In genomic region chr6:16239090-16239797, GRCh38 we compare ENCODE assay signal across 8 cellular contexts. TPM values are rescaled to one million over a fixed set of nuclear protein-coding genes. Genes with fewer than 3 reads are reported as not detected.
DNase-seq lines count a peak whose midpoint lies in the region; ATAC-seq, FAIRE-seq and TF ChIP-seq lines count a peak whose summit lies in the region.

No MANE protein-coding gene starts in this region.

- RAD21 ChIA-PET in GM12878 (lab: Charles Lee; ENCODE audit: unreplicated experiment): no interaction called here

- no peaks in the 10 kb centered on the region for H3K36me3 Mint-ChIP-seq in progenitor cell of endocrine pancreas (ENCODE audit: insufficient read depth)

- peak; percentile 71 for ATAC-seq in GM12878
- ATAC-seq in HG02763 (IDR thresholded peaks at IDR 0.05; ENCODE audit: unreplicated experiment): no peak

- H4K20me1 ChIP-seq in GM12878 (ENCODE audit: control insufficient read depth, insufficient read depth) (no peaks in the 10 kb centered on the region; the same call in 1 of the 2 replicates), hepatocyte (ENCODE audit: insufficient read depth, poor library complexity, severe bottlenecking) (no peaks in the 10 kb centered on the region)

- H3K36me3 ChIP-seq in GM12878 (ENCODE audit: control insufficient read depth in 2 of 2, insufficient read depth in 2 of 2, low read length in 1 of 2): no peaks in the 10 kb centered on the region
- H3K36me3 ChIP-seq in hepatocyte (replicated peaks; ENCODE audit: insufficient read depth, low read depth): no peaks in the 10 kb centered on the region

- WGBS in GM12878 (ENCODE audit: insufficient coverage, insufficient replicate concordance, low lambda C conversion rate, missing lambda C conversion rate): 8% methylated on average over 27 of the region's 27 CpGs
- 20% methylated on average over 27 of the region's 27 CpGs for WGBS in hepatocyte (ENCODE audit: low lambda C conversion rate, missing lambda C conversion rate)

- BruUV-seq in GM12878 (replicated peaks; lab: Mats Ljungman, UMichigan): no TSS peak

- H3K9me3 Mint-ChIP-seq in progenitor cell of endocrine pancreas (ENCODE audit: low read depth): no peaks in the 10 kb centered on the region

- H3K4me2 ChIP-seq in GM12878 (ENCODE audit: control insufficient read depth, insufficient read depth): peak overlapping the region; percentile 92
- peak overlapping the region; percentile 99 for H3K4me2 ChIP-seq in hepatocyte

- H3K27ac Mint-ChIP-seq in progenitor cell of endocrine pancreas: no peak overlapping the region

- intact Hi-C loops in GM12878 (cut with micrococcal nuclease; ENCODE audit: unreplicated experiment): no loop called here

- no peaks in the 10 kb centered on the region; the same call in 2 of the 3 replicates for H3K9me3 ChIP-seq in GM12878 (replicated peaks; ENCODE audit: control insufficient read depth, insufficient read depth, low read length)
- no peaks in the 10 kb centered on the region for H3K9me3 ChIP-seq in hepatocyte (ENCODE audit: low read depth)

- H3K9me2 ChIP-seq in hepatocyte (replicated peaks; ENCODE audit: insufficient read depth): no peaks in the 10 kb centered on the region

- POLR2A ChIA-PET in GM12878 (lab: Charles Lee): no interaction called here

- H3K4me3 Mint-ChIP-seq in progenitor cell of endocrine pancreas (ENCODE audit: low read depth): peak overlapping the region; percentile 76

- H3K79me2 ChIP-seq in GM12878 (ENCODE audit: control insufficient read depth, insufficient read depth, low read length): no peaks in the 10 kb centered on the region
- H3K79me2 ChIP-seq in hepatocyte: no peaks in the 10 kb centered on the region

- H2AFZ ChIP-seq in GM12878 (ENCODE audit: control insufficient read depth, low read depth, low read length): peak overlapping the region; percentile 54
- peak overlapping the region; percentile 84 for H2AFZ ChIP-seq in hepatocyte

- peak overlapping the region; percentile 71 for H3K4me3 ChIP-seq in GM12878
- H3K4me3 ChIP-seq in hepatocyte: peak overlapping the region; percentile 68

- in situ Hi-C loops in GM12878 (cut with MboI): no loop called here

- TF ChIP-seq POLR2A in GM12878 (IDR thresholded peaks at IDR 0.05; ENCODE audit: low read depth, low read length): no peak

- H3K4me1 Mint-ChIP-seq in progenitor cell of endocrine pancreas (ENCODE audit: low read depth): peaks cover 8% of the 10 kb centered on the region

- FAIRE-seq in GM19239 (lab: Jason Lieb, UNC) (peak; percentile 91), GM12878 (lab: Jason Lieb, UNC) (no peak)

- peaks cover 1 to 5% of the 10 kb centered on the region in 2 experiments; a peak in 3 of 4 replicates for H3K27me3 ChIP-seq in GM12878 (replicated peaks in 1 of 2; ENCODE audit: control insufficient read depth in 2 of 2, insufficient read depth in 2 of 2, low read length in 1 of 2)
- H3K27me3 ChIP-seq in hepatocyte: no peaks in the 10 kb centered on the region

- SMC1A ChIA-PET in GM12878 (lab: Charles Lee; ENCODE audit: uncharacterized antibody, unreplicated experiment): interaction anchor here (0.7 to 1.1 kb wide), 4 partner anchors 19 to 331 kb away, joined by 3 to 5 read pairs (median 4); no protein-coding TSS in a partner anchor

- CTCF ChIA-PET in GM12878 (lab: Yijun Ruan, JAX): interaction anchor here (0.9 to 1.6 kb wide), 7 partner anchors 9 to 847 kb away, joined by 3 to 5 read pairs (median 3); no protein-coding TSS in a partner anchor

- DNase-seq in AG08396 (ENCODE audit: low spot score) (peak; percentile 55), GM19239 (ENCODE audit: insufficient read length, low spot score) (no peak), NCI-H82 (lab: John Stamatoyannopoulos, UW) (peak; percentile 71), GM12878 (ENCODE audit: low read depth, low spot score) (no peak), hepatocyte (ENCODE audit: low spot score) (peak; percentile 47), progenitor cell of endocrine pancreas (ENCODE audit: low spot score, unreplicated experiment) (no peak), NCI-H2081 treated with DMSO at 0.1 percent for 48 hours (lab: John Stamatoyannopoulos, UW) (no peak)

- TF ChIP-seq CTCF in GM12878 (IDR thresholded peaks at IDR 0.05 in 2 of 3, conservative IDR thresholded peaks at IDR 0.05 in 1 of 3; ENCODE audit: control insufficient read depth in 2 of 3, extremely low read depth in 1 of 3, insufficient read depth in 1 of 3, low read depth in 3 of 3, low read length in 3 of 3) (peak in 2 of 3 experiments; percentile 33 to 39; a peak in 2 of 6 replicates), hepatocyte (IDR thresholded peaks at IDR 0.05; ENCODE audit: poor library complexity) (peak; percentile 13), progenitor cell of endocrine pancreas (IDR thresholded peaks at IDR 0.05; ENCODE audit: unreplicated experiment) (peak; percentile 36)

- H3K4me1 ChIP-seq in GM12878 (ENCODE audit: control insufficient read depth, insufficient read depth, low read length): peaks cover 24% of the 10 kb centered on the region
- peaks cover 13% of the 10 kb centered on the region for H3K4me1 ChIP-seq in hepatocyte (ENCODE audit: insufficient read depth)

- TF ChIP-seq RAD21 in GM12878 (IDR thresholded peaks at IDR 0.05; ENCODE audit: insufficient read depth, low read depth, low read length): no peak

- peaks cover 52% of the 10 kb centered on the region for H3K27me3 Mint-ChIP-seq in progenitor cell of endocrine pancreas

- peak overlapping the region; percentile 40; the same call in 1 of the 2 replicates for H3K9ac ChIP-seq in GM12878 (ENCODE audit: control insufficient read depth, insufficient read depth, low read length)

- TF ChIP-seq EP300 in GM12878 (IDR thresholded peaks at IDR 0.05; ENCODE audit: borderline replicate concordance in 1 of 2, control insufficient read depth in 1 of 2, low read depth in 2 of 2, low read length in 2 of 2): no peak

- H3K27ac ChIP-seq in GM12878 (ENCODE audit: control insufficient read depth, insufficient read depth) (no peak overlapping the region), hepatocyte (no peak overlapping the region)

TF ChIP-seq in GM12878, 131 proteins besides CTCF, POLR2A, EP300 and RAD21 (continues in another document):
- TF ChIP-seq HCFC1 (IDR thresholded peaks at IDR 0.05; ENCODE audit: low read length) (no peak), IRF5 (IDR thresholded peaks at IDR 0.05; ENCODE audit: borderline replicate concordance) (no peak), CBFB (IDR thresholded peaks at IDR 0.05; ENCODE audit: low read depth) (no peak), CHD2 (IDR thresholded peaks at IDR 0.05; ENCODE audit: borderline replicate concordance, low read depth, low read length) (no peak), PRDM15 (CRISPR knock-in tag; IDR thresholded peaks at IDR 0.05) (no peak)

RNA-seq across cellular contexts. Expression of gene GMPR, which starts 0.9 kb away (rescaled TPM):
- not detected in 2 replicates for total RNA-seq in GM12878 (2013; cell fraction: nucleolus; rRNA removed)
- total RNA-seq in GM12878 (2014; rRNA removed) (0.22 and 0.62 TPM in 2 replicates), GM12878 (2014; rRNA removed; fragmentation: Illumina TruSeq; extraction: Trizol) (0.18 and 0.23 TPM in 2 replicates), GM12878 (2021) (0.67 and 1.1 TPM in 2 replicates), hepatocyte (6.1 and 8.7 TPM in 2 replicates), progenitor cell of endocrine pancreas (0.50 and 1.3 TPM in 2 replicates)
- 0.47 TPM for polyA plus RNA-seq in GM12878 (2011; ENCODE audit: low read depth)
- polyA plus RNA-seq in GM12878 (2011; rRNA removed) (0.78 and 1.8 TPM in 2 replicates), GM12878 (2014; fragmentation: Illumina TruSeq; extraction: Trizol) (0.78 and 0.84 TPM in 2 replicates), GM12878 (2014; fragmentation: Nextera tagmentation; extraction: Ambion mirVana) (under 1 TPM in 1 of 2 experiments, not detected in 1; 0.49 TPM), GM12878 (2014; rRNA removed) (0.32 and 0.55 TPM in 2 replicates), GM12878 (2016; fragmentation: Nextera tagmentation; extraction: Ambion mirVana) (under 1 TPM; 0.15 to 0.24 TPM), hepatocyte (16.5 and 16.6 TPM in 2 replicates)
- polyA plus RNA-seq in GM12878 (2011; cell fraction: cytosol; rRNA removed): 1.8 and 1.9 TPM in 2 replicates
- polyA plus RNA-seq in GM12878 (2011; cell fraction: nucleus; rRNA removed): 1.1 TPM in 2 replicates
- 1.9 and 3.2 TPM in 2 replicates for polyA plus RNA-seq in GM12878 (2012)
- polyA minus RNA-seq in GM12878 (2011; rRNA and poly(A)+ RNA removed): 1.0 and 1.2 TPM in 2 replicates
- polyA minus RNA-seq in GM12878 (2011; cell fraction: cytosol; rRNA and poly(A)+ RNA removed): 0.94 and 1.0 TPM in 2 replicates
- 0.24 and 0.67 TPM in 2 replicates for polyA minus RNA-seq in GM12878 (2011; cell fraction: nucleus; rRNA and poly(A)+ RNA removed)

Comparison
In these comparisons a context has a peak if more than half of its experiments do, and no peak if none do; other contexts are left out.
1. DNase-seq: peak in AG08396 (single experiment), NCI-H82 (single experiment) and hepatocyte (single experiment); none in GM19239 (single experiment), GM12878 (single experiment), progenitor cell of endocrine pancreas (single experiment) and NCI-H2081 treated with DMSO at 0.1 percent for 48 hours (single experiment).
2. Peak in every context shown above with its lines, with median percentiles within 50 percentile points of each other: CTCF ChIP-seq.